Comparison of ENCODE assay signal across 8 cellular contexts in genomic region chr19:38707512-38708114, GRCh38. TPM values are rescaled to one million over a fixed set of nuclear protein-coding genes. Genes with fewer than 3 reads are reported as not detected.
A peak's percentile ranks its signal among the peaks of the same experiment; 100 is the strongest.
DNase-seq lines count a peak whose midpoint lies in the region; ATAC-seq and TF ChIP-seq lines count a peak whose summit lies in the region.
"Had no signal": no experiment of that assay in that cellular context is flagged by ENCODE, and none has a peak within 500 bp of the region (broad histone marks: within the 10 kb centered on the region; RNA-seq: fewer than 3 reads in every experiment).

No MANE protein-coding gene starts in this region.

- WGBS in right lobe of liver (ENCODE audit: insufficient coverage, low coverage, low lambda C conversion rate, missing lambda C conversion rate): 15% methylated on average over 4 of the region's 10 CpGs

- BruUV-seq in Panc1 (replicated peaks; lab: Mats Ljungman, UMichigan) (no TSS peak), OCI-LY7 (replicated peaks; lab: Mats Ljungman, UMichigan) (no TSS peak)

- no peaks in the 10 kb centered on the region for H4K20me1 ChIP-seq in OCI-LY7 (ENCODE audit: insufficient read depth, low read length)

- H2AFZ ChIP-seq in OCI-LY7 (ENCODE audit: low read length): no peak overlapping the region

- no peaks in the 10 kb centered on the region for H3K79me2 ChIP-seq in OCI-LY7 (ENCODE audit: insufficient read depth, low read depth, low read length)

- no peaks in the 10 kb centered on the region for H3K9me2 ChIP-seq in OCI-LY7 (ENCODE audit: insufficient read depth, low read length)

- POLR2A ChIA-PET in Panc1 (lab: Charles Lee): interaction anchor here (0.5 kb wide), 1 partner anchor 572 kb away, joined by 6 read pairs; no protein-coding TSS in a partner anchor
- POLR2A ChIA-PET in OCI-LY7 (lab: Charles Lee): no interaction called here

- CTCF ChIA-PET in Panc1 (lab: Charles Lee) (no interaction called here), OCI-LY7 (lab: Charles Lee; ENCODE audit: unreplicated experiment) (no interaction called here)

- no peak overlapping the region for H3K4me2 ChIP-seq in OCI-LY7 (ENCODE audit: low read length)

- intact Hi-C loops in Panc1 (cut with micrococcal nuclease; ENCODE audit: unreplicated experiment) (no loop called here), right lobe of liver (cut with DNase I) (loop anchor here in 1 of 2 donors (10.0 kb wide), 1 partner anchor 53 kb away; no protein-coding TSS in a partner anchor), tibial artery (cut with DNase I; ENCODE audit: low total_unique reads) (no loop called here), OCI-LY7 (cut with micrococcal nuclease; ENCODE audit: unreplicated experiment) (no loop called here)

- H3K9me3 ChIP-seq in Panc1 (ENCODE audit: control insufficient read depth, insufficient read depth, low read depth, low read length) (no peaks in the 10 kb centered on the region), right lobe of liver (no peaks in the 10 kb centered on the region), tibial artery (no peaks in the 10 kb centered on the region), OCI-LY7 (ENCODE audit: low read length) (no peaks in the 10 kb centered on the region)

- TF ChIP-seq CTCF in Panc1 (IDR thresholded peaks at IDR 0.05) (no peak), right lobe of liver (IDR thresholded peaks at IDR 0.05) (no peak), tibial artery (IDR thresholded peaks at IDR 0.05) (no peak), OCI-LY7 (conservative IDR thresholded peaks at IDR 0.05; ENCODE audit: low read length) (no peak)

- H3K27me3 ChIP-seq in Panc1 (ENCODE audit: control insufficient read depth, insufficient read depth, low read length) (no peaks in the 10 kb centered on the region), right lobe of liver (no peaks in the 10 kb centered on the region), tibial artery (no peaks in the 10 kb centered on the region)

- DNase-seq in Panc1 (ENCODE audit: low read depth, low spot score): no peak
- peak; percentile 94 for DNase-seq in dermis blood vessel endothelial cell
- DNase-seq in right lobe of liver: peak in 2 of 3 donors; percentile 79 to 86
- DNase-seq in tibial artery: peak in 1 of 2 donors; percentile 59
- no peak for DNase-seq in NCI-H146 treated with DMSO at 0.1 percent for 48 hours (lab: John Stamatoyannopoulos, UW; ENCODE audit: unreplicated experiment)
- DNase-seq in OCI-LY7 (ENCODE audit: low spot score): no peak
- DNase-seq in activated CD4-positive, alpha-beta T cell treated with anti-CD3 and anti-CD28 coated beads, Interleukin-2, amount 50 U/mL, for 4 hours: no peak
- DNase-seq: NCI-H1694 had no signal

- in situ Hi-C loops in Panc1 (cut with HindIII; ENCODE audit: low pct_unique_long_range_greater_than_20kb, low sequenced_read_pairs): no loop called here

- H3K4me3 ChIP-seq in Panc1 (ENCODE audit: low read depth in 2 of 2, low read length in 2 of 2) (no peak overlapping the region), right lobe of liver (no peak overlapping the region), tibial artery (no peak overlapping the region), OCI-LY7 (ENCODE audit: low read depth, low read length, poor library complexity, severe bottlenecking) (no peak overlapping the region)

- TF ChIP-seq POLR2A in right lobe of liver (IDR thresholded peaks at IDR 0.05): no peak

- ATAC-seq in Panc1 (peak; percentile 10; the same call in 1 of the 2 replicates), right lobe of liver (peak; percentile 31 to 60 (median 52))

- H3K27ac ChIP-seq in Panc1 (ENCODE audit: low read length) (peak overlapping the region; percentile 65), right lobe of liver (peak overlapping the region; percentile 0 to 63 (median 43)), tibial artery (peak overlapping the region; percentile 91 to 94), OCI-LY7 (ENCODE audit: low read depth, low read length, poor library complexity, severe bottlenecking) (no peak overlapping the region)

- peaks cover 87% of the 10 kb centered on the region for H3K36me3 ChIP-seq in Panc1 (ENCODE audit: control insufficient read depth, insufficient read depth, low read length)
- peaks cover 0 to 84% (median 38%) of the 10 kb centered on the region in 4 donors for H3K36me3 ChIP-seq in right lobe of liver
- H3K36me3 ChIP-seq in tibial artery: peaks cover 85 to 95% (median 90%) of the 10 kb centered on the region in 3 donors
- peaks cover 50% of the 10 kb centered on the region; the same call in 1 of the 2 replicates for H3K36me3 ChIP-seq in OCI-LY7 (ENCODE audit: insufficient read depth, low read length)

- peaks cover 88% of the 10 kb centered on the region for H3K4me1 ChIP-seq in Panc1 (ENCODE audit: control insufficient read depth, insufficient read depth, low read length)
- peaks cover 0 to 45% (median 20%) of the 10 kb centered on the region in 4 donors for H3K4me1 ChIP-seq in right lobe of liver
- H3K4me1 ChIP-seq in tibial artery: peaks cover 0 to 100% (median 90%) of the 10 kb centered on the region in 4 donors
- H3K4me1 ChIP-seq in OCI-LY7 (ENCODE audit: insufficient read depth, low read length, poor library complexity, severe bottlenecking): no peaks in the 10 kb centered on the region

RNA-seq across cellular contexts. Expression of gene CAPN12, which starts 36.7 kb away (rescaled TPM):
- total RNA-seq in Panc1 (2021; ENCODE audit: unreplicated experiment): 58.5 TPM
- polyA plus RNA-seq in Panc1 (2012; ENCODE audit: insufficient read length): 81.4 TPM
- total RNA-seq in dermis blood vessel endothelial cell: 0.05 TPM in 1 of 2 replicates, not detected in the other
- 10 to 100 TPM in 3 of 6 experiments, 1 to 10 TPM in 3; 2.2 to 45.3 (median 16.3) TPM for total RNA-seq in right lobe of liver
- total RNA-seq in OCI-LY7 (2014; rRNA removed; shearing (Covaris generic)): 1.2 and 2.9 TPM in 2 replicates
- 2.6 and 3.7 TPM in 2 replicates for total RNA-seq in OCI-LY7 (2022)

Comparison
In these comparisons a context has a peak if more than half of its experiments do, and no peak if none do; other contexts are left out.
1. DNase-seq: peak in dermis blood vessel endothelial cell (single experiment) and right lobe of liver (2 of 3); none in Panc1 (single experiment), NCI-H146 treated with DMSO at 0.1 percent for 48 hours (single experiment), OCI-LY7 (single experiment) and activated CD4-positive, alpha-beta T cell treated with anti-CD3 and anti-CD28 coated beads, Interleukin-2, amount 50 U/mL, for 4 hours (0 of 2).